ENCODE assay signal across 16 cellular contexts in genomic region chr22:37654556-37655251, GRCh38. TPM values are rescaled to one million over a fixed set of nuclear protein-coding genes. Genes with fewer than 3 reads are reported as not detected.
DNase-seq lines count a peak whose midpoint lies in the region; ATAC-seq and TF ChIP-seq lines count a peak whose summit lies in the region.
"Had no signal": no experiment of that assay in that cellular context is flagged by ENCODE, and none has a peak within 500 bp of the region (broad histone marks: within the 10 kb centered on the region; RNA-seq: fewer than 3 reads in every experiment).

No MANE protein-coding gene starts in this region.

- 59 to 60% methylated on average over 2 to 14 of the region's 14 CpGs for WGBS in transverse colon (ENCODE audit: low coverage in 1 of 2), 2 donors

- H3K27ac ChIP-seq in mucosa of rectum (ENCODE audit: low read depth in 2 of 2, low read length in 2 of 2) (peak overlapping the region; percentile 88), transverse colon (peak overlapping the region; percentile 80 to 86 (median 83))
- H3K27ac ChIP-seq: 22Rv1, KMS-11 had no signal

- H3K9me3 ChIP-seq in mucosa of rectum (ENCODE audit: control insufficient read depth in 2 of 2, low read length in 2 of 2) (no peaks in the 10 kb centered on the region), transverse colon (no peaks in the 10 kb centered on the region)

- no peaks in the 10 kb centered on the region for H3K9me3 Mint-ChIP-seq in T-helper 2 cell treated with Interferon-gamma antibody and Interleukin-4, amounts not matched to agents 5 μg/mL and 100 μg/mL, for 36 hours
- H3K9me3 Mint-ChIP-seq in stimulated activated naive CD8-positive, alpha-beta T cell treated with anti-CD3 and anti-CD28 coated beads, Interleukin-15, Interleukin-2, amounts not matched to agents 100 ng/mL and 50 ng/mL, for 24 hours, result no peaks in the 10 kb centered on the region
- no peaks in the 10 kb centered on the region for H3K9me3 Mint-ChIP-seq in stimulated activated naive CD8-positive, alpha-beta T cell treated with anti-CD3 and anti-CD28 coated beads, Interleukin-15, amount 100 ng/mL, for 72 hours

- H3K9ac ChIP-seq in mucosa of rectum (ENCODE audit: low read depth in 1 of 2, low read length in 2 of 2), result peak overlapping the region; percentile 38 to 61
- H3K9ac ChIP-seq: KMS-11 had no signal

- no peak overlapping the region for H3K4me3 Mint-ChIP-seq in T-helper 2 cell treated with Interferon-gamma antibody and Interleukin-4, amounts not matched to agents 5 μg/mL and 100 μg/mL, for 36 hours
- H3K4me3 Mint-ChIP-seq in stimulated activated naive CD8-positive, alpha-beta T cell treated with anti-CD3 and anti-CD28 coated beads, Interleukin-15, Interleukin-2, amounts not matched to agents 100 ng/mL and 50 ng/mL, for 24 hours, result no peak overlapping the region
- no peak overlapping the region for H3K4me3 Mint-ChIP-seq in stimulated activated naive CD8-positive, alpha-beta T cell treated with anti-CD3 and anti-CD28 coated beads, Interleukin-15, amount 100 ng/mL, for 72 hours

- intact Hi-C loops in transverse colon (cut with DNase I; ENCODE audit: low total_unique reads), result no loop called here

- H3K4me1 Mint-ChIP-seq in T-helper 2 cell treated with Interferon-gamma antibody and Interleukin-4, amounts not matched to agents 5 μg/mL and 100 μg/mL, for 36 hours (ENCODE audit: low read depth), result peaks cover 11% of the 10 kb centered on the region
- peaks cover 15% of the 10 kb centered on the region for H3K4me1 Mint-ChIP-seq in stimulated activated naive CD8-positive, alpha-beta T cell treated with anti-CD3 and anti-CD28 coated beads, Interleukin-15, Interleukin-2, amounts not matched to agents 100 ng/mL and 50 ng/mL, for 24 hours (ENCODE audit: low read depth)
- peaks cover 23% of the 10 kb centered on the region for H3K4me1 Mint-ChIP-seq in stimulated activated naive CD8-positive, alpha-beta T cell treated with anti-CD3 and anti-CD28 coated beads, Interleukin-15, amount 100 ng/mL, for 72 hours

- in situ Hi-C loops in transverse colon (cut with MboI; ENCODE audit: low pct_ligation_motif_present in 1 of 4, low pct_unique_long_range_greater_than_20kb in 1 of 4, low sequenced_read_pairs in 3 of 4), result no loop called here

- ATAC-seq in stimulated activated naive CD8-positive, alpha-beta T cell treated with anti-CD3 and anti-CD28 coated beads, Interleukin-15, amount 100 ng/mL, for 72 hours, result no peak
- ATAC-seq: PC-3 had no signal

- TF ChIP-seq POLR2A in transverse colon (IDR thresholded peaks at IDR 0.05), result no peak

- peaks cover 16 to 28% of the 10 kb centered on the region in 2 donors for H3K4me1 ChIP-seq in mucosa of rectum (ENCODE audit: control insufficient read depth in 2 of 2, insufficient read depth in 2 of 2, low read length in 2 of 2)
- H3K4me1 ChIP-seq in transverse colon, result peaks cover 6 to 33% (median 28%) of the 10 kb centered on the region in 4 donors

- no peak for DNase-seq in T-helper 2 cell treated with Interferon-gamma antibody and Interleukin-4, amounts not matched to agents 5 μg/mL and 100 μg/mL, for 36 hours (ENCODE audit: low spot score)
- no peak for DNase-seq in T-helper 2 cell
- no peak for DNase-seq in stimulated activated naive CD8-positive, alpha-beta T cell treated with anti-CD3 and anti-CD28 coated beads, Interleukin-15, amount 100 ng/mL, for 72 hours
- DNase-seq in transverse colon, result peak; percentile 83
- DNase-seq in stimulated activated CD4-positive, alpha-beta T cell treated with anti-CD3 and anti-CD28 coated beads, Interleukin-4, amount 100 ng/mL, for 4 hours, result no peak
- no peak for DNase-seq in cerebellar nuclear complex (lab: John Stamatoyannopoulos, UW)
- DNase-seq: DMS153, NCI-H1092, NCI-H1694, NCI-H2107, NCI-H69, PC-3 had no signal

- no peak for TF ChIP-seq CTCF in transverse colon (IDR thresholded peaks at IDR 0.05)

- H3K27me3 ChIP-seq in mucosa of rectum (ENCODE audit: control insufficient read depth in 2 of 2, insufficient read depth in 2 of 2, low read length in 2 of 2) (no peaks in the 10 kb centered on the region), transverse colon (no peaks in the 10 kb centered on the region)

- TF ChIP-seq EP300 in transverse colon (IDR thresholded peaks at IDR 0.05; ENCODE audit: low read depth), result peak; percentile 8

- H3K27me3 Mint-ChIP-seq in T-helper 2 cell treated with Interferon-gamma antibody and Interleukin-4, amounts not matched to agents 5 μg/mL and 100 μg/mL, for 36 hours (ENCODE audit: low read depth), result no peaks in the 10 kb centered on the region
- no peaks in the 10 kb centered on the region for H3K27me3 Mint-ChIP-seq in stimulated activated naive CD8-positive, alpha-beta T cell treated with anti-CD3 and anti-CD28 coated beads, Interleukin-15, Interleukin-2, amounts not matched to agents 100 ng/mL and 50 ng/mL, for 24 hours
- H3K27me3 Mint-ChIP-seq in stimulated activated naive CD8-positive, alpha-beta T cell treated with anti-CD3 and anti-CD28 coated beads, Interleukin-15, amount 100 ng/mL, for 72 hours, result no peaks in the 10 kb centered on the region

- peaks cover 40% of the 10 kb centered on the region for H3K36me3 Mint-ChIP-seq in T-helper 2 cell treated with Interferon-gamma antibody and Interleukin-4, amounts not matched to agents 5 μg/mL and 100 μg/mL, for 36 hours (ENCODE audit: low read depth)
- peaks cover 27% of the 10 kb centered on the region for H3K36me3 Mint-ChIP-seq in stimulated activated naive CD8-positive, alpha-beta T cell treated with anti-CD3 and anti-CD28 coated beads, Interleukin-15, Interleukin-2, amounts not matched to agents 100 ng/mL and 50 ng/mL, for 24 hours (ENCODE audit: low read depth)

- H3K27ac Mint-ChIP-seq in T-helper 2 cell treated with Interferon-gamma antibody and Interleukin-4, amounts not matched to agents 5 μg/mL and 100 μg/mL, for 36 hours, result peak overlapping the region; percentile 49
- H3K27ac Mint-ChIP-seq in stimulated activated naive CD8-positive, alpha-beta T cell treated with anti-CD3 and anti-CD28 coated beads, Interleukin-15, Interleukin-2, amounts not matched to agents 100 ng/mL and 50 ng/mL, for 24 hours, result peak overlapping the region; percentile 33
- peak overlapping the region in 1 of 2 donors; percentile 20 for H3K27ac Mint-ChIP-seq in stimulated activated naive CD8-positive, alpha-beta T cell treated with anti-CD3 and anti-CD28 coated beads, Interleukin-15, amount 100 ng/mL, for 72 hours

- H3K36me3 ChIP-seq in mucosa of rectum (ENCODE audit: control insufficient read depth in 2 of 2, insufficient read depth in 2 of 2, low read length in 2 of 2), result peaks cover 27 to 33% of the 10 kb centered on the region in 2 donors
- peaks cover 0 to 29% (median 8%) of the 10 kb centered on the region in 4 donors for H3K36me3 ChIP-seq in transverse colon

- no peak overlapping the region for H3K4me3 ChIP-seq in mucosa of rectum (ENCODE audit: low read length in 2 of 2)
- H3K4me3 ChIP-seq in transverse colon, result no peak overlapping the region

RNA-seq across cellular contexts. Expression of gene PDXP, which starts 3.8 kb away (rescaled TPM):
- 100 to 1,000 TPM in 1 of 4 donors, 10 to 100 TPM in 3; 28.9 to 126 (median 50.7) TPM for total RNA-seq in transverse colon

RNA-seq across cellular contexts. Expression of gene SH3BP1, which starts 15.2 kb away (rescaled TPM):
- 100 to 1,000 TPM in 2 of 4 donors, 10 to 100 TPM in 2; 53.1 to 158 (median 84.7) TPM for total RNA-seq in transverse colon

RNA-seq across cellular contexts. Expression of gene LGALS1, which starts 20.7 kb away (rescaled TPM):
- 100 to 1,000 TPM; 196 to 558 (median 224) TPM for total RNA-seq in transverse colon

RNA-seq across cellular contexts. Expression of gene NOL12, which starts 31.4 kb away (rescaled TPM):
- total RNA-seq in transverse colon, result 100 to 1,000 TPM in 1 of 4 donors, 10 to 100 TPM in 3; 44.1 to 143 (median 57.2) TPM

RNA-seq across cellular contexts. Expression of gene TRIOBP, which starts 42.1 kb away (rescaled TPM):
- 100 to 1,000 TPM; 121 to 265 (median 129) TPM for total RNA-seq in transverse colon
